ENCODE assay signal across 8 cellular contexts in genomic region chr14:65336191-65336591, GRCh38.
DNase-seq lines count a peak whose midpoint lies in the region; ATAC-seq and TF ChIP-seq lines count a peak whose summit lies in the region.

No MANE protein-coding gene starts in this region.

- no peak for TF ChIP-seq CTCF in lower leg skin (IDR thresholded peaks at IDR 0.05)

- peak; percentile 44 for ATAC-seq in GM18909 (IDR thresholded peaks at IDR 0.05; ENCODE audit: poor library complexity, unreplicated experiment)

- no peaks in the 10 kb centered on the region for H3K9me3 ChIP-seq in HAP-1

- H3K4me1 ChIP-seq in HAP-1 = peaks cover 34% of the 10 kb centered on the region

- H3K27me3 ChIP-seq in HAP-1 (ENCODE audit: low read depth) = no peaks in the 10 kb centered on the region

- in situ Hi-C loops in HAP-1 (cut with MboI; ENCODE audit: low sequenced_read_pairs) = no loop called here

- intact Hi-C loops in lower leg skin (cut with DNase I; ENCODE audit: low total_unique reads) = no loop called here

- no peak for TF ChIP-seq POLR2A in lower leg skin (IDR thresholded peaks at IDR 0.05)

- DNase-seq in HT1080 (ENCODE audit: low read depth) (peak; percentile 46), amniotic stem cell (lab: John Stamatoyannopoulos, UW) (peak; percentile 23), lower leg skin (ENCODE audit: low spot score in 2 of 2) (no peak), HAP-1 (ENCODE audit: low spot score in 2 of 2) (no peak), SIG-M5 treated with dmso at 0.1 percent for 504 hours (lab: John Stamatoyannopoulos, UW; ENCODE audit: unreplicated experiment) (no peak), DMS53 treated with DMSO at 0.1 percent for 48 hours (lab: John Stamatoyannopoulos, UW; ENCODE audit: unreplicated experiment) (no peak)
- peak in 2 of 3 experiments; percentile 24 to 25 for DNase-seq in stimulated activated CD4-positive, alpha-beta T cell treated with anti-CD3 and anti-CD28 coated beads, TNF-alpha, amount 100 ng/mL, for 4 hours (ENCODE audit: low read depth in 3 of 3)

- H3K36me3 ChIP-seq in HAP-1 (replicated peaks) = no peaks in the 10 kb centered on the region

- WGBS in lower leg skin, 2 donors = 23 to 52% methylated on average over 2 of the region's 2 CpGs

- H3K4me3 ChIP-seq in lower leg skin (ENCODE audit: low read depth, poor library complexity, severe bottlenecking) (no peak overlapping the region), HAP-1 (no peak overlapping the region)

Comparison
In these comparisons a context has a peak if more than half of its experiments do, and no peak if none do; other contexts are left out.
1. DNase-seq: peak in HT1080 (single experiment), amniotic stem cell (single experiment) and stimulated activated CD4-positive, alpha-beta T cell treated with anti-CD3 and anti-CD28 coated beads, TNF-alpha, amount 100 ng/mL, for 4 hours (2 of 3); none in lower leg skin (0 of 2), HAP-1 (0 of 2), SIG-M5 treated with dmso at 0.1 percent for 504 hours (single experiment) and DMS53 treated with DMSO at 0.1 percent for 48 hours (single experiment).